In genomic region chr20:61975411-61975810, GRCh38 we compare ENCODE assay signal across 22 cellular contexts.
"Had no signal": no experiment of that assay in that cellular context is flagged by ENCODE, and none has a peak within 500 bp of the region (broad histone marks: within the 10 kb centered on the region; RNA-seq: fewer than 3 reads in every experiment).

No MANE protein-coding gene starts in this region.

- DNase-seq: dorsolateral prefrontal cortex; effector CD4-positive, alpha-beta T cell; hypothalamus; immature natural killer cell; islet precursor cell; kidney glomerular epithelial cell; left colon; natural killer cell; psoas muscle; right cardiac atrium; small intestine; stimulated activated CD4-positive, alpha-beta T cell treated with anti-CD3 and anti-CD28 coated beads, Interleukin-15, amount 100 ng/mL, for 24 hours; stimulated activated CD4-positive, alpha-beta T cell treated with anti-CD3 and anti-CD28 coated beads, Interleukin-2, amount 100 ng/mL, for 48 hours; stimulated activated naive CD4-positive, alpha-beta T cell; stimulated activated naive CD8-positive, alpha-beta T cell treated with anti-CD3 and anti-CD28 coated beads, Interleukin-15, amount 100 ng/mL, for 72 hours; transverse colon; upper lobe of right lung; uterus had no signal

- H3K4me3 ChIP-seq: dorsolateral prefrontal cortex, lung, psoas muscle, suprapubic skin, transverse colon, upper lobe of right lung, uterus had no signal

- H3K27me3 ChIP-seq: dorsolateral prefrontal cortex, suprapubic skin, transverse colon, upper lobe of right lung, uterus had no signal

- ATAC-seq: left colon; natural killer cell; psoas muscle; right cardiac atrium; stimulated activated naive CD8-positive, alpha-beta T cell treated with anti-CD3 and anti-CD28 coated beads, Interleukin-15, amount 100 ng/mL, for 72 hours; upper lobe of right lung had no signal

- H3K9me3 ChIP-seq: psoas muscle, suprapubic skin, transverse colon, upper lobe of right lung, uterus had no signal

- H3K36me3 ChIP-seq: uterus had no signal

- H3K27ac ChIP-seq: psoas muscle, suprapubic skin, transverse colon, upper lobe of right lung, uterus had no signal

- FAIRE-seq: colon, frontal cortex, small intestine had no signal

- H3K4me1 ChIP-seq: psoas muscle, suprapubic skin, transverse colon, upper lobe of right lung, uterus had no signal
